Comparison of ENCODE assay signal across 19 cellular contexts in the genomic region with DNA sequence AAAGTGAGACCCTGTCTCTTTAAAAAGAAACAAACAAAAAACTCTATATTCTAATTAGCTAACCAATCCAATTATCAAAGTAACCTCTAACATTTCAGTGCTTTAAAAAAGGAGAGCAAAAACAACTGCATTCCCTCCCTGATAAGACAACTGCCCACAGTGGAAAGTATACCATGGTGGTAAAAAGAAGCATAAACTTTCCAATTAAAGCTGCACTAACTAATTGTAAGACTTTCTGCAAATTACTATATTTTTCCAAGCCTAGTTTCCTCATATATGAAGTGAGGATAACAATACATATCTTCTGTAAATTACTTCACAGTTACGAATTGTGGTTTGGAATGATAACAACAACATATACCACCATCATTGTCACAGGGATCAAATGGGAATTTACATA.
"Had no signal": no experiment of that assay in that cellular context is flagged by ENCODE, and none has a peak within 500 bp of the region (broad histone marks: within the 10 kb centered on the region; RNA-seq: fewer than 3 reads in every experiment).

No MANE protein-coding gene starts in this region.

- FAIRE-seq: astrocyte, endometrium, frontal cortex, kidney had no signal

- H3K27ac ChIP-seq: breast epithelium, coronary artery, suprapubic skin had no signal

- H3K9me3 Mint-ChIP-seq: activated B cell treated with CpG ODN at 0.5 μM for 24 hours; stimulated activated naive B cell treated with anti-CD40 and anti-IgM and Interleukin-4, amounts not matched to agents 10 μg/mL and 1 μg/mL and 100 μg/mL, for 72 hours; T-helper 2 cell treated with Interferon-gamma antibody and Interleukin-4, amounts not matched to agents 5 μg/mL and 100 μg/mL, for 36 hours; type B pancreatic cell had no signal

- H3K9me3 ChIP-seq: breast epithelium, suprapubic skin had no signal

- DNase-seq: activated B cell treated with CpG ODN at 0.5 μM for 24 hours; activated CD4-positive, alpha-beta T cell treated with anti-CD3 and anti-CD28 coated beads for 4 hours; activated naive CD4-positive, alpha-beta T cell treated with Interleukin-2 at 50 U/mL for 16 hours; hypothalamus; kidney; nephron progenitor cell; occipital lobe; retina; stimulated activated naive B cell treated with anti-CD40 and anti-IgM and Interleukin-4, amounts not matched to agents 10 μg/mL and 1 μg/mL and 100 μg/mL, for 72 hours had no signal

- H3K4me1 Mint-ChIP-seq: mesothelial cell of epicardium, nephron progenitor cell had no signal

- H3K4me3 ChIP-seq: breast epithelium, coronary artery, lung, suprapubic skin had no signal

- H3K27me3 ChIP-seq: breast epithelium, suprapubic skin had no signal

- H3K4me1 ChIP-seq: breast epithelium had no signal

- H3K27ac Mint-ChIP-seq: activated B cell treated with CpG ODN at 0.5 μM for 24 hours; mesothelial cell of epicardium; nephron progenitor cell; stimulated activated naive B cell treated with anti-CD40 and anti-IgM and Interleukin-4, amounts not matched to agents 10 μg/mL and 1 μg/mL and 100 μg/mL, for 72 hours; T-helper 2 cell treated with Interferon-gamma antibody and Interleukin-4, amounts not matched to agents 5 μg/mL and 100 μg/mL, for 36 hours; type B pancreatic cell had no signal

- H3K4me3 Mint-ChIP-seq: activated B cell treated with CpG ODN at 0.5 μM for 24 hours; mesothelial cell of epicardium; nephron progenitor cell; stimulated activated naive B cell treated with anti-CD40 and anti-IgM and Interleukin-4, amounts not matched to agents 10 μg/mL and 1 μg/mL and 100 μg/mL, for 72 hours; T-helper 2 cell treated with Interferon-gamma antibody and Interleukin-4, amounts not matched to agents 5 μg/mL and 100 μg/mL, for 36 hours; type B pancreatic cell had no signal

- H3K36me3 ChIP-seq: breast epithelium, suprapubic skin had no signal

- H3K27me3 Mint-ChIP-seq: activated B cell treated with CpG ODN at 0.5 μM for 24 hours; stimulated activated naive B cell treated with anti-CD40 and anti-IgM and Interleukin-4, amounts not matched to agents 10 μg/mL and 1 μg/mL and 100 μg/mL, for 72 hours; type B pancreatic cell had no signal
